In genomic region chr12:12930633-12931032, GRCh38 we compare ENCODE assay signal across 1 cellular context.
TF ChIP-seq lines count a peak whose summit lies in the region.

No MANE protein-coding gene starts in this region.

TF ChIP-seq in K562, 482 proteins besides CTCF, POLR2A, EP300 and RAD21:
- TF ChIP-seq FIP1L1 (IDR thresholded peaks at IDR 0.05; ENCODE audit: low read depth, low read length, poor library complexity, severe bottlenecking) (no peak), ZNF12 (CRISPR knock-in tag; IDR thresholded peaks at IDR 0.05) (peak; percentile 99)
TF ChIP-seq in K562: peak in this region for 1.
